In the genomic region with DNA sequence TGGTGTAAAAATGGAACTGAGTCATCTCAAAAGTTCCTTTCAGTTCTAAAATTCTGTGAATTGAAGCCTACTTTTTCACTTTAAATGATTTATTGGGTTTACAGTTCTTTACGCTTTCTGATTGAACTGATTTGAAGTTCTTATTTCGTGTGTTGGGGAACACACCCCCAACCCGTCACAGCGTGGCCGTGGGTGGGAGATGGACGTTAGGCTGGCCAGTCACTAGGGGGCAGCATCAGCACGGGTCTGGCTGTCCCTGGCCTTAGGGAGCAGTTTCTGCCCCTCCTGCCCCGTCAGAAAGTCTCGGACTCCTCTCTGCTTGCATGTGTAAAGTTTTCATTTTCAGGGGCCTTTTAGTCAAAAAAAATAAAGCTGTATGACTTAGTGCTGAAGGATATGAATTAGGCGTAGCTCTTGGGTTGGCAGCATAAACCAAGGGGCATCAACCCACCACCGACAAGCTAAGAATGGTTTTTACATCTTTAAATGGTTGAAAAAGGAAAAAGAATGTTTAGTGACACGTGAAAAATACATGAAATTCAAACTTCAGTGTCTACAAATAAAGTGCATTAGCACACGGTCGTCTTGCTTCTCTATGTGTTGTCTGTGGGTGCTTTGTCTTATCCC, we compare ENCODE assay signal across 8 cellular contexts.
A peak's percentile ranks its signal among the peaks of the same experiment; 100 is the strongest.
DNase-seq lines count a peak whose midpoint lies in the region; ATAC-seq, FAIRE-seq and TF ChIP-seq lines count a peak whose summit lies in the region.

No MANE protein-coding gene starts in this region.

- CTCF ChIA-PET in HEK293T (lab: Yijun Ruan, JAX) (interaction anchor here (0.6 to 1.6 kb wide), 8 partner anchors 8 to 1009 kb away, joined by 3 to 14 read pairs (median 3); a partner anchor contains a TSS), GM12878 (lab: Yijun Ruan, JAX) (interaction anchor here (0.6 to 6.6 kb wide), 43 partner anchors 9 to 662 kb away, joined by 3 to 66 read pairs (median 4); a partner anchor contains a TSS)

- DNase-seq in GM12864 (ENCODE audit: low read depth) (peak; percentile 36), HEK293T (ENCODE audit: extremely low spot score) (peak; percentile 69), NCI-H1417 (lab: John Stamatoyannopoulos, UW) (peak; percentile 37 to 85 (median 63)), T1000 (lab: John Stamatoyannopoulos, UW) (peak; percentile 55), GM12878 (ENCODE audit: low read depth, low spot score) (peak; percentile 34), iPS DF 4.7 (ENCODE audit: extremely low read depth, low spot score) (peak; percentile 38), smooth muscle cell of the brain vasculature (ENCODE audit: low read depth, low spot score) (peak; percentile 26), KG1 (lab: John Stamatoyannopoulos, UW) (no peak)

- no peak for TF ChIP-seq EP300 in GM12878 (IDR thresholded peaks at IDR 0.05; ENCODE audit: borderline replicate concordance in 1 of 2, control insufficient read depth in 1 of 2, low read depth in 2 of 2, low read length in 2 of 2)

- TF ChIP-seq CTCF in GM12864 (IDR thresholded peaks at IDR 0.05; ENCODE audit: low read depth, low read length, missing control alignments) (peak; percentile 88), GM12878 (IDR thresholded peaks at IDR 0.05 in 2 of 3, conservative IDR thresholded peaks at IDR 0.05 in 1 of 3; ENCODE audit: control insufficient read depth in 2 of 3, extremely low read depth in 1 of 3, insufficient read depth in 1 of 3, low read depth in 3 of 3, low read length in 3 of 3) (peak; percentile 84 to 96 (median 95))

- in situ Hi-C loops in GM12878 (cut with MboI): no loop called here

- POLR2A ChIA-PET in HEK293T (lab: Yijun Ruan, JAX): no interaction called here
- POLR2A ChIA-PET in GM12878 (lab: Charles Lee): interaction anchor here (0.6 kb wide), 1 partner anchor 304 kb away, joined by 3 read pairs; no protein-coding TSS in a partner anchor

- H2AFZ ChIP-seq in GM12878 (ENCODE audit: control insufficient read depth, low read depth, low read length): peak overlapping the region; percentile 40

- H3K4me3 ChIP-seq in GM12864 (ENCODE audit: low read depth, low read length) (no peak overlapping the region; the same call in 1 of the 2 replicates), GM12878 (0 out of 2 replicates have a peak overlapping the region, but pooled peaks have one; percentile 33)

- no peak for TF ChIP-seq POLR2A in GM12878 (IDR thresholded peaks at IDR 0.05; ENCODE audit: low read depth, low read length)

- H3K79me2 ChIP-seq in GM12878 (ENCODE audit: control insufficient read depth, insufficient read depth, low read length): no peaks in the 10 kb centered on the region

- WGBS in GM12878 (ENCODE audit: insufficient coverage, insufficient replicate concordance, low lambda C conversion rate, missing lambda C conversion rate): 21% methylated on average over 14 of the region's 14 CpGs

- no peaks in the 10 kb centered on the region; a peak in 1 of 4 replicates for H3K36me3 ChIP-seq in GM12878 (ENCODE audit: control insufficient read depth in 2 of 2, insufficient read depth in 2 of 2, low read length in 1 of 2)

- no peak overlapping the region for H3K27ac ChIP-seq in GM12878 (ENCODE audit: control insufficient read depth, insufficient read depth)

- peak; percentile 89 for TF ChIP-seq RAD21 in GM12878 (IDR thresholded peaks at IDR 0.05; ENCODE audit: insufficient read depth, low read depth, low read length)

- H3K4me1 ChIP-seq in GM12878 (ENCODE audit: control insufficient read depth, insufficient read depth, low read length): peaks cover 21% of the 10 kb centered on the region

- H3K9ac ChIP-seq in GM12878 (ENCODE audit: control insufficient read depth, insufficient read depth, low read length): no peak overlapping the region

- FAIRE-seq in GM12878 (lab: Jason Lieb, UNC): peak; percentile 71

- ATAC-seq in GM12878: peak; percentile 89

- no TSS peak for BruUV-seq in GM12878 (replicated peaks; lab: Mats Ljungman, UMichigan)

- SMC1A ChIA-PET in GM12878 (lab: Charles Lee; ENCODE audit: uncharacterized antibody, unreplicated experiment): interaction anchor here (0.6 to 3.3 kb wide), 13 partner anchors 8 to 854 kb away, joined by 3 to 22 read pairs (median 3); no protein-coding TSS in a partner anchor

- peak overlapping the region; percentile 40 for H3K4me2 ChIP-seq in GM12878 (ENCODE audit: control insufficient read depth, insufficient read depth)

- H3K9me3 ChIP-seq in GM12878 (replicated peaks; ENCODE audit: control insufficient read depth, insufficient read depth, low read length): no peaks in the 10 kb centered on the region

- H4K20me1 ChIP-seq in GM12878 (ENCODE audit: control insufficient read depth, insufficient read depth): no peaks in the 10 kb centered on the region

- no peaks in the 10 kb centered on the region for H3K27me3 ChIP-seq in GM12878 (replicated peaks in 1 of 2; ENCODE audit: control insufficient read depth in 2 of 2, insufficient read depth in 2 of 2, low read length in 1 of 2)

- RAD21 ChIA-PET in GM12878 (lab: Charles Lee; ENCODE audit: unreplicated experiment): interaction anchor here (1.2 to 2.9 kb wide), 6 partner anchors 8 to 396 kb away, joined by 3 to 14 read pairs (median 6); a partner anchor contains a TSS

- intact Hi-C loops in GM12878 (cut with micrococcal nuclease; ENCODE audit: unreplicated experiment): loop anchor here (1.0 to 10.0 kb wide), 5 partner anchors 51 to 396 kb away; a partner anchor contains a TSS

TF ChIP-seq in HEK293T, 16 proteins besides CTCF, POLR2A, EP300 and RAD21:
- TF ChIP-seq SP1 (IDR thresholded peaks at IDR 0.05) (no peak), TARDBP (IDR thresholded peaks at IDR 0.05) (no peak), HDGF (IDR thresholded peaks at IDR 0.05; ENCODE audit: borderline replicate concordance) (no peak), FOXM1 (IDR thresholded peaks at IDR 0.05; ENCODE audit: borderline replicate concordance) (no peak), CTBP1 (IDR thresholded peaks at IDR 0.05; ENCODE audit: borderline replicate concordance) (no peak), ARNT (IDR thresholded peaks at IDR 0.05) (no peak), SUZ12 (IDR thresholded peaks at IDR 0.05) (no peak), ZNF384 (IDR thresholded peaks at IDR 0.05) (no peak), LEF1 (IDR thresholded peaks at IDR 0.05; ENCODE audit: borderline replicate concordance) (no peak), ELF4 (IDR thresholded peaks at IDR 0.05) (no peak), FOXK2 (IDR thresholded peaks at IDR 0.05) (no peak), L3MBTL2 (conservative IDR thresholded peaks at IDR 0.05) (no peak), BHLHE40 (IDR thresholded peaks at IDR 0.05; ENCODE audit: borderline replicate concordance) (no peak), NFRKB (IDR thresholded peaks at IDR 0.05) (no peak), FOXA1 (IDR thresholded peaks at IDR 0.05) (no peak)
- TF ChIP-seq, protein P1, sequence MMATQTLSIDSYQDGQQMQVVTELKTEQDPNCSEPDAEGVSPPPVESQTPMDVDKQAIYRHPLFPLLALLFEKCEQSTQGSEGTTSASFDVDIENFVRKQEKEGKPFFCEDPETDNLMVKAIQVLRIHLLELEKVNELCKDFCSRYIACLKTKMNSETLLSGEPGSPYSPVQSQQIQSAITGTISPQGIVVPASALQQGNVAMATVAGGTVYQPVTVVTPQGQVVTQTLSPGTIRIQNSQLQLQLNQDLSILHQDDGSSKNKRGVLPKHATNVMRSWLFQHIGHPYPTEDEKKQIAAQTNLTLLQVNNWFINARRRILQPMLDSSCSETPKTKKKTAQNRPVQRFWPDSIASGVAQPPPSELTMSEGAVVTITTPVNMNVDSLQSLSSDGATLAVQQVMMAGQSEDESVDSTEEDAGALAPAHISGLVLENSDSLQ (IDR thresholded peaks at IDR 0.05): no peak

TF ChIP-seq in GM12878, 131 proteins besides CTCF, POLR2A, EP300 and RAD21 (continues in another document):
- TF ChIP-seq, protein P2, sequence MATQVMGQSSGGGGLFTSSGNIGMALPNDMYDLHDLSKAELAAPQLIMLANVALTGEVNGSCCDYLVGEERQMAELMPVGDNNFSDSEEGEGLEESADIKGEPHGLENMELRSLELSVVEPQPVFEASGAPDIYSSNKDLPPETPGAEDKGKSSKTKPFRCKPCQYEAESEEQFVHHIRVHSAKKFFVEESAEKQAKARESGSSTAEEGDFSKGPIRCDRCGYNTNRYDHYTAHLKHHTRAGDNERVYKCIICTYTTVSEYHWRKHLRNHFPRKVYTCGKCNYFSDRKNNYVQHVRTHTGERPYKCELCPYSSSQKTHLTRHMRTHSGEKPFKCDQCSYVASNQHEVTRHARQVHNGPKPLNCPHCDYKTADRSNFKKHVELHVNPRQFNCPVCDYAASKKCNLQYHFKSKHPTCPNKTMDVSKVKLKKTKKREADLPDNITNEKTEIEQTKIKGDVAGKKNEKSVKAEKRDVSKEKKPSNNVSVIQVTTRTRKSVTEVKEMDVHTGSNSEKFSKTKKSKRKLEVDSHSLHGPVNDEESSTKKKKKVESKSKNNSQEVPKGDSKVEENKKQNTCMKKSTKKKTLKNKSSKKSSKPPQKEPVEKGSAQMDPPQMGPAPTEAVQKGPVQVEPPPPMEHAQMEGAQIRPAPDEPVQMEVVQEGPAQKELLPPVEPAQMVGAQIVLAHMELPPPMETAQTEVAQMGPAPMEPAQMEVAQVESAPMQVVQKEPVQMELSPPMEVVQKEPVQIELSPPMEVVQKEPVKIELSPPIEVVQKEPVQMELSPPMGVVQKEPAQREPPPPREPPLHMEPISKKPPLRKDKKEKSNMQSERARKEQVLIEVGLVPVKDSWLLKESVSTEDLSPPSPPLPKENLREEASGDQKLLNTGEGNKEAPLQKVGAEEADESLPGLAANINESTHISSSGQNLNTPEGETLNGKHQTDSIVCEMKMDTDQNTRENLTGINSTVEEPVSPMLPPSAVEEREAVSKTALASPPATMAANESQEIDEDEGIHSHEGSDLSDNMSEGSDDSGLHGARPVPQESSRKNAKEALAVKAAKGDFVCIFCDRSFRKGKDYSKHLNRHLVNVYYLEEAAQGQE (IDR thresholded peaks at IDR 0.05; ENCODE audit: low read depth, low read length): no peak
- TF ChIP-seq, protein P1 (IDR thresholded peaks at IDR 0.05): peak; percentile 34; the same call in 1 of the 2 replicates
- TF ChIP-seq CHD1 (IDR thresholded peaks at IDR 0.05; ENCODE audit: low read depth, low read length) (no peak), PAX8 (IDR thresholded peaks at IDR 0.05) (no peak), NR2C1 (IDR thresholded peaks at IDR 0.05) (no peak), CREB1 (IDR thresholded peaks at IDR 0.05; ENCODE audit: low read depth) (0 out of 2 replicates have a peak, but pooled peaks have one; percentile 20)
